ENCODE assay signal across 17 cellular contexts in the genomic region with DNA sequence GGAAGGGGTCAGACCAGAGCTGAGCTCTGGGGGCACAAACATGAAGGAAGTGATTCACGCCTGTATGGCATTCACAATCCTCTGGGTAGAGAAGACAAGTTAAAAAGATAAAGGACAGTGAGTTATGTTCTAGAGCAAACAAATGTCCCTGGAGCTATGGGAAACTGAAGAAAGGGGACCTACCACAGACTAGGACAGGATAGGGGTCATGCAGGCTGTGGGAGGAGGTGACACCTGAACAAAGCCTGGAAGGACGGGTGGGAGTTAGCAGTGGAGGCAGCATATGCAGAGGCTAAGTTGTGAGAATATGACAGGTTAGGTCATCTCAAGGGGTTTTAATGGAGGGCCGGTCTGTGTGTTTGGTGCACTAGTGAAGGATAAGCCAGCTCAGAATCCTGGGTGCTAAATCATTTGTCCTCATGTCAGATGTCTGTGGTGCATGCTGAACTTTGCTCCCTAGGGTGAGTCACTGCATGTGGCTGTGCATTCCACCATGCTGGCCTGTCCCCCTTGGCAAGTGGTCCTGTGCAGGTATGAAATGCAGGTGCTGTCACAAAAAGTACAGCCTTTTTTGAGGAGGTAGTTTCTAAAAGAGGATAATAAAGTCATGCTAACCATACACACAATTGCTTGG. TPM values are rescaled to one million over a fixed set of nuclear protein-coding genes. Genes with fewer than 3 reads are reported as not detected.
"Had no signal": no experiment of that assay in that cellular context is flagged by ENCODE, and none has a peak within 500 bp of the region (broad histone marks: within the 10 kb centered on the region; RNA-seq: fewer than 3 reads in every experiment).

No MANE protein-coding gene starts in this region.

- H3K4me1 Mint-ChIP-seq: neural progenitor cell, WTC11 had no signal

- H3K4me3 ChIP-seq: cardiac muscle cell, esophagus muscularis mucosa, neural progenitor cell, pancreas had no signal

- H3K9me3 Mint-ChIP-seq: activated naive CD4-positive, alpha-beta T cell treated with anti-CD3 and anti-CD28 coated beads for 36 hours; activated T-helper 1 cell treated with anti-CD3 and anti-CD28 coated beads, Interleukin-12 subunit alpha, Interleukin-12 subunit beta, Interleukin-2, Interleukin-4 antibody, amounts not matched to agents 30 ng/mL and 10 ng/mL and 1 ng/mL, durations not matched to agents 14 hours and 24 hours and 36 hours; neural progenitor cell; T-helper 1 cell treated with Interleukin-12 subunit alpha and Interleukin-12 subunit beta and Interleukin-4 antibody, amounts not matched to agents 30 μg/mL and 1 μg/mL, for 36 hours; type B pancreatic cell had no signal

- H3K27ac Mint-ChIP-seq: activated naive CD4-positive, alpha-beta T cell treated with anti-CD3 and anti-CD28 coated beads for 36 hours; activated T-helper 1 cell treated with anti-CD3 and anti-CD28 coated beads, Interleukin-12 subunit alpha, Interleukin-12 subunit beta, Interleukin-2, Interleukin-4 antibody, amounts not matched to agents 30 ng/mL and 10 ng/mL and 1 ng/mL, durations not matched to agents 14 hours and 24 hours and 36 hours; neural progenitor cell; T-helper 1 cell treated with Interleukin-12 subunit alpha and Interleukin-12 subunit beta and Interleukin-4 antibody, amounts not matched to agents 30 μg/mL and 1 μg/mL, for 36 hours; type B pancreatic cell; WTC11 had no signal

- H3K4me3 Mint-ChIP-seq: activated naive CD4-positive, alpha-beta T cell treated with anti-CD3 and anti-CD28 coated beads for 36 hours; activated T-helper 1 cell treated with anti-CD3 and anti-CD28 coated beads, Interleukin-12 subunit alpha, Interleukin-12 subunit beta, Interleukin-2, Interleukin-4 antibody, amounts not matched to agents 30 ng/mL and 10 ng/mL and 1 ng/mL, durations not matched to agents 14 hours and 24 hours and 36 hours; neural progenitor cell; T-helper 1 cell treated with Interleukin-12 subunit alpha and Interleukin-12 subunit beta and Interleukin-4 antibody, amounts not matched to agents 30 μg/mL and 1 μg/mL, for 36 hours; type B pancreatic cell; WTC11 had no signal

- H3K36me3 ChIP-seq: cardiac muscle cell, esophagus muscularis mucosa, neural progenitor cell, pancreas had no signal

- H3K9me3 ChIP-seq: esophagus muscularis mucosa, pancreas had no signal

- DNase-seq: activated CD4-positive, alpha-beta T cell treated with anti-CD3 and anti-CD28 coated beads for 48 hours; activated naive CD4-positive, alpha-beta T cell treated with anti-CD3 and anti-CD28 coated beads for 36 hours; glutamatergic neuron; left ventricle myocardium superior; pancreas; right cardiac atrium; stimulated activated CD4-positive, alpha-beta T cell treated with anti-CD3 and anti-CD28 coated beads, Interleukin-1b, Interleukin-23, amount 100 ng/mL, for 48 hours; stimulated activated naive CD4-positive, alpha-beta T cell treated with Interleukin-2 at 50 U/mL for 16 hours had no signal

- H3K4me1 ChIP-seq: esophagus muscularis mucosa, pancreas had no signal

- ATAC-seq: left ventricle myocardium superior, right cardiac atrium, WTC11 had no signal

- H3K27ac ChIP-seq: cardiac muscle cell, esophagus muscularis mucosa, neural progenitor cell, pancreas had no signal

- H3K27me3 ChIP-seq: cardiac muscle cell, esophagus muscularis mucosa, neural progenitor cell, pancreas had no signal

- FAIRE-seq: astrocyte, pancreas had no signal

- H3K36me3 Mint-ChIP-seq: neural progenitor cell, type B pancreatic cell had no signal

RNA-seq across cellular contexts. Expression of gene TNN, which starts 28.5 kb away (rescaled TPM):
- total RNA-seq: activated naive CD4-positive, alpha-beta T cell treated with anti-CD3 and anti-CD28 coated beads for 36 hours; activated T-helper 1 cell treated with anti-CD3 and anti-CD28 coated beads, Interleukin-12 subunit alpha, Interleukin-12 subunit beta, Interleukin-2, Interleukin-4 antibody, amounts not matched to agents 30 ng/mL and 10 ng/mL and 1 ng/mL, durations not matched to agents 14 hours and 24 hours and 36 hours; cardiac muscle cell; fibroblast of villous mesenchyme had no signal
- polyA plus RNA-seq: cardiac muscle cell had no signal
